8 cellular contexts compared by ENCODE assay signal in the genomic region with DNA sequence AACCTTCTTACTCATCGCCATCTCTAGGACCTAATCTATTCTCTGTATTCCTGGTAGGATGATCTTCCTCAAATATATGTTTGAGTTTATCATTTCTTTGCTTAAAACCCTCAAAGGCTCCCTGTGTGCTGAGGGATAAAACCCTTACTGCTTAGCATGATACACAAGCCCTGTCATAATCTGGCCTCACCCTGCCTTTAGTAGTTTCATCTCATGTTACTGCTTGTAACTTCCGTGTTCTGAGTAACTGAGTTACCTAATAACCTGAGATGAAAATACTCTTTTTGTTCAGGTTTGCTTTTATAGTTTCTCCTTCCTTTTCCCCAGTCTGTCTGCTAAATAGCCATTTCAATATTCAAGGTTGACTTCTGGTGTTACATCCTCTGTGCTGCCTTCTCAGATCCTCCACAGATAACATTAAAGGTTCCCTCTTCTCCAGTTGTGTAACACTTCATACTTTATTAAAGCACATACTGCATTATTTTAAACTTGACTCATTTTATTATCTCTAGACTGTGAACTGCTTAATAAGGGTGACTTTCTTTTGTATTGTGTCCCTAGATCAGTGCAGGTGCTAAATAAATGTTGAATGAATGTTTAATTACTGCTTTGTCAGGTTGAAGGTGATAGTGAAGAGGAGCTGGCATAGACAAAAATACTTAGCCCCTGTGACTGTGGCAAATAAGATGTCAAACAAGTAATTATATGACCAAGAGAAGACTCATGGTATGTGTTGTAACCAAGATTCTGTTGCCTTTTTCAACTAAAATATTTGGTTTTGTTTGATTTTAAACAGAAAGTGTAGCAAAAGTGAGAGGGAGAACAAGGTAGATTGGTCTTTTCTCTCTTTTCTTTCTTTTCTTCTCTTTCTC. TPM values are rescaled to one million over a fixed set of nuclear protein-coding genes. Genes with fewer than 3 reads are reported as not detected.
DNase-seq lines count a peak whose midpoint lies in the region; ATAC-seq and TF ChIP-seq lines count a peak whose summit lies in the region.

No MANE protein-coding gene starts in this region.

- peak; percentile 18 for DNase-seq in GM06990 (ENCODE audit: extremely low read depth, insufficient read length)
- peak; percentile 87 for DNase-seq in HPDE6-E6E7 (ENCODE audit: extremely low spot score)
- peak; percentile 41 to 65 for DNase-seq in cardiac fibroblast (ENCODE audit: low read depth in 2 of 2)
- peak in 2 of 9 donors; percentile 1 to 2 for DNase-seq in naive thymus-derived CD4-positive, alpha-beta T cell
- DNase-seq in KG1 (lab: John Stamatoyannopoulos, UW): no peak
- DNase-seq in posterior cingulate gyrus: no peak
- no peak for DNase-seq in germinal center (ENCODE audit: low spot score)

- peak; percentile 60 for ATAC-seq in naive thymus-derived CD4-positive, alpha-beta T cell
- no peak for ATAC-seq in HG02938 (IDR thresholded peaks at IDR 0.05; ENCODE audit: unreplicated experiment)

- no peaks in the 10 kb centered on the region for H3K27me3 ChIP-seq in GM06990 (replicated peaks; ENCODE audit: control insufficient read depth, insufficient read depth, low read length)
- no peaks in the 10 kb centered on the region for H3K27me3 ChIP-seq in naive thymus-derived CD4-positive, alpha-beta T cell (ENCODE audit: control insufficient read depth in 2 of 2, insufficient read depth in 2 of 2, low read length in 2 of 2)

- no peaks in the 10 kb centered on the region for H3K9me3 ChIP-seq in naive thymus-derived CD4-positive, alpha-beta T cell (ENCODE audit: control insufficient read depth in 2 of 3, low read length in 3 of 3)

- H3K4me3 Mint-ChIP-seq in naive thymus-derived CD4-positive, alpha-beta T cell: peak overlapping the region in 2 of 10 donors; percentile 1 to 5

- H3K9me3 Mint-ChIP-seq in naive thymus-derived CD4-positive, alpha-beta T cell: no peaks in the 10 kb centered on the region

- peaks cover 22 to 72% (median 67%) of the 10 kb centered on the region in 7 donors for H3K4me1 Mint-ChIP-seq in naive thymus-derived CD4-positive, alpha-beta T cell

- TF ChIP-seq CTCF in GM06990 (IDR thresholded peaks at IDR 0.05; ENCODE audit: insufficient read depth, low read length, poor library complexity, severe bottlenecking) (no peak), cardiac fibroblast (IDR thresholded peaks at IDR 0.05; ENCODE audit: low read depth, low read length) (no peak)

- intact Hi-C loops in naive thymus-derived CD4-positive, alpha-beta T cell (cut with micrococcal nuclease): no loop called here
- intact Hi-C loops in posterior cingulate gyrus (cut with DNase I): no loop called here

- peaks cover 8 to 11% of the 10 kb centered on the region in 2 donors for H3K4me1 ChIP-seq in naive thymus-derived CD4-positive, alpha-beta T cell (ENCODE audit: control insufficient read depth in 2 of 2, insufficient read depth in 2 of 2, low read length in 2 of 2)

- H3K27ac ChIP-seq in naive thymus-derived CD4-positive, alpha-beta T cell (ENCODE audit: low read depth, low read length): no peak overlapping the region

- peaks cover 2% of the 10 kb centered on the region; the same call in 1 of the 2 replicates for H3K36me3 ChIP-seq in GM06990 (ENCODE audit: control insufficient read depth, insufficient read depth, low read length)
- H3K36me3 ChIP-seq in naive thymus-derived CD4-positive, alpha-beta T cell (ENCODE audit: control insufficient read depth in 2 of 3, insufficient read depth in 3 of 3, low read length in 3 of 3): no peaks in the 10 kb centered on the region

- POLR2A ChIA-PET in naive thymus-derived CD4-positive, alpha-beta T cell (lab: Charles Lee): no interaction called here

- CTCF ChIA-PET in naive thymus-derived CD4-positive, alpha-beta T cell (lab: Charles Lee): no interaction called here

- H3K36me3 Mint-ChIP-seq in naive thymus-derived CD4-positive, alpha-beta T cell: peaks cover 0 to 16% (median 5%) of the 10 kb centered on the region in 5 donors

- peak overlapping the region; percentile 2 to 67 (median 40) for H3K27ac Mint-ChIP-seq in naive thymus-derived CD4-positive, alpha-beta T cell

- H3K4me3 ChIP-seq in GM06990 (replicated peaks; ENCODE audit: low read depth, low read length) (no peak overlapping the region), cardiac fibroblast (replicated peaks in 1 of 2; ENCODE audit: low read depth in 2 of 2, low read length in 2 of 2) (no peak overlapping the region)
- no peak overlapping the region for H3K4me3 ChIP-seq in naive thymus-derived CD4-positive, alpha-beta T cell (ENCODE audit: low read length)

- H3K27me3 Mint-ChIP-seq in naive thymus-derived CD4-positive, alpha-beta T cell: no peaks in the 10 kb centered on the region

RNA-seq across cellular contexts. Expression of a gene that starts 47.8 kb away (rescaled TPM):
- total RNA-seq in naive thymus-derived CD4-positive, alpha-beta T cell: 10 to 100 TPM; 27.3 to 35.5 (median 34.2) TPM
- 1 to 10 TPM; 7.7 to 7.9 TPM for polyA plus RNA-seq in naive thymus-derived CD4-positive, alpha-beta T cell

Comparison
In these comparisons a context has a peak if more than half of its experiments do, and no peak if none do; other contexts are left out.
1. DNase-seq: peak in GM06990 (single experiment), HPDE6-E6E7 (single experiment) and cardiac fibroblast (2 of 2); none in KG1 (single experiment), posterior cingulate gyrus (0 of 10) and germinal center (single experiment).